1 cellular context compared by ENCODE assay signal in the genomic region with DNA sequence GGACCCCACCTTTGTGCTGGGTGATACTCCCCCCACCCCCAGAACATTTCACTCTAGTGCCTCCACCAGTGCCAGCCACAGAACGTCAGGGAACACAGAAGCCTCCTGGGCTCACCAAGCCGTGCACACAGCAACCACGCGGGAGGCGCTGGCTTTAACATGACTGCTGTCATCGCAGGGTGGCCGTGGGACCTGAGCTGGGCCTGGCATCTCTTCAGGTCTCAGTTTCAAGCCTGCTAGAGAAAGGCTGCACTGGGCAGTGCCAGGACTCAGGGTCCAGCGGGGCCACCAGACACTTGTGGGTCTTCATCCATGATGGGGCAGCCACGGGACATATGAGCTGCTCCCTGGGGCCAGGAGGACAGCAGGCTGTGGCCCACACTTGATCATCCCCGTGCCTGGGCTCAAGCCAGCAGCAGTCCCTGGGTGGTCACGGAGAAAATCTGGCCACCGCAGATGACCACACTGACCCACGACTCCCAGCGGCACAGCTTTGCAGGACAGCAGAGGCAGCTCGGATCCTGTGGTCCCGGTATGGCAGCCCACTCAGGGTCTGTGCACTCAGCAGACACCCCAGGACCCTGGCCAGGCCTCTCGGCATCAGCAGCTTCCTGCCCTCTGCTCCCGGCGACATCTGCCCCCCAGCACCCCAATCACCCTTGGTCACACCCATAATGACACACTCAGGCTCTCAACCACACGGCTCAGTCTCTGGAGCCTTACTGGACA.
TF ChIP-seq lines count a peak whose summit lies in the region.

No MANE protein-coding gene starts in this region.

TF ChIP-seq in WTC11, 78 proteins besides CTCF, POLR2A, EP300 and RAD21 (continued from another document):
- TF ChIP-seq FOXJ3 (CRISPR knock-in tag; IDR thresholded peaks at IDR 0.05; ENCODE audit: borderline replicate concordance) (no peak), RELA (CRISPR knock-in tag; IDR thresholded peaks at IDR 0.05; ENCODE audit: borderline replicate concordance) (no peak)
- TF ChIP-seq, protein P1, sequence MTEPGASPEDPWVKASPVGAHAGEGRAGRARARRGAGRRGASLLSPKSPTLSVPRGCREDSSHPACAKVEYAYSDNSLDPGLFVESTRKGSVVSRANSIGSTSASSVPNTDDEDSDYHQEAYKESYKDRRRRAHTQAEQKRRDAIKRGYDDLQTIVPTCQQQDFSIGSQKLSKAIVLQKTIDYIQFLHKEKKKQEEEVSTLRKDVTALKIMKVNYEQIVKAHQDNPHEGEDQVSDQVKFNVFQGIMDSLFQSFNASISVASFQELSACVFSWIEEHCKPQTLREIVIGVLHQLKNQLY (CRISPR knock-in tag; IDR thresholded peaks at IDR 0.05): no peak
TF ChIP-seq in WTC11: peak in this region for 0.
